In the genomic region with DNA sequence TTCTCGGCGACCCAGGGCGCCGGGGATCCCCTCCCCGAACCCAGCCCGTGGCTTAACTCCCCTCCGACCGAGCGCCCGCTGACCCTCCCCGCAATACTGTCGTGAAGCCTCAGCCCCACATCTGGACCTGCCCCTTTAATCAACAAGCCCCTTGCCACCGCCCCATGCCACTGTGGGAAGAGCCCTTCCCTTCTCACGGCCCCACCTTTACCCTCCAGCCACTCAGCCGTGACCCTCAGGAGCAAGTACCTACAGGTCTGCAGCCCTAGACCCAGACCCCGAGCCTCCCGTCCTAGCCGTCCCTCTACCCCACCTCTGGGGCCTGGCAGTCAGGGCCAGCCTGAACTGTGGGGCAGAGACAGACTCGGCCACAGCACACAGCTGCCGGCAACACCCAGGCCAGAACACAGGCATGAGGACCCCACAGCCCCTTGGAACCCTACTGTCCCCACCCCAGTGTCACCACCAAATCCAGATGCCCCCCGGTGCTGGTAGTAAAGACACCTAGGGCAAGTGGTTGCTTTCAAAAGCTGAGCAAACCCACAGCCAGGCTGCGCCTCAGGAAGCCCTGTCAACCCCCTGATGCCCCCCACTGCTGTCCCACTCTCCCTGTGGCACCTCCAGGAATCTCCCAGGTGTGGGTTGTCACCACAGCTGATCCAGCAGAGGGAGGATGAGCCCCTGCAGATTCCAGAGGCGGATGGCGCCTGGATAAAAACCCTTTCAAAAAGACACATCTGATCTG, we compare ENCODE assay signal across 8 cellular contexts. TPM values are rescaled to one million over a fixed set of nuclear protein-coding genes. Genes with fewer than 3 reads are reported as not detected.
DNase-seq lines count a peak whose midpoint lies in the region; ATAC-seq and TF ChIP-seq lines count a peak whose summit lies in the region.

No MANE protein-coding gene starts in this region.

- H3K4me2 ChIP-seq in smooth muscle cell: peak overlapping the region; percentile 91

- no peak overlapping the region for H3K27ac ChIP-seq in smooth muscle cell (ENCODE audit: low read depth)

- H3K4me1 Mint-ChIP-seq in HFFc6 (ENCODE audit: low read depth): peaks cover 25% of the 10 kb centered on the region
- H3K4me1 Mint-ChIP-seq in activated naive CD8-positive, alpha-beta T cell treated with anti-CD3 and anti-CD28 coated beads, Interleukin-2, amount 50 U/mL, for 24 hours: peaks cover 17% of the 10 kb centered on the region

- H3K4me3 Mint-ChIP-seq in HFFc6: peak overlapping the region; percentile 87
- H3K4me3 Mint-ChIP-seq in activated naive CD8-positive, alpha-beta T cell treated with anti-CD3 and anti-CD28 coated beads, Interleukin-2, amount 50 U/mL, for 24 hours: peak overlapping the region; percentile 43

- H3K79me2 ChIP-seq in smooth muscle cell (ENCODE audit: low read depth): no peaks in the 10 kb centered on the region

- H3K9me3 ChIP-seq in smooth muscle cell (replicated peaks; ENCODE audit: low read depth): no peaks in the 10 kb centered on the region

- H3K27me3 Mint-ChIP-seq in HFFc6 (ENCODE audit: insufficient read depth): peaks cover 16% of the 10 kb centered on the region
- H3K27me3 Mint-ChIP-seq in activated naive CD8-positive, alpha-beta T cell treated with anti-CD3 and anti-CD28 coated beads, Interleukin-2, amount 50 U/mL, for 24 hours: peaks cover 42% of the 10 kb centered on the region

- H3K36me3 Mint-ChIP-seq in HFFc6 (ENCODE audit: low read depth): no peaks in the 10 kb centered on the region
- H3K36me3 Mint-ChIP-seq in activated naive CD8-positive, alpha-beta T cell treated with anti-CD3 and anti-CD28 coated beads, Interleukin-2, amount 50 U/mL, for 24 hours (ENCODE audit: low read depth): no peaks in the 10 kb centered on the region

- WGBS in smooth muscle cell (ENCODE audit: low lambda C conversion rate): 32% methylated on average over 15 of the region's 24 CpGs

- no peak for TF ChIP-seq CTCF in HFFc6 (IDR thresholded peaks at IDR 0.05)
- TF ChIP-seq CTCF in smooth muscle cell (IDR thresholded peaks at IDR 0.05; ENCODE audit: borderline replicate concordance, insufficient read depth, poor library complexity, severe bottlenecking): no peak

- H3K36me3 ChIP-seq in smooth muscle cell (ENCODE audit: low read depth): no peaks in the 10 kb centered on the region

- peak overlapping the region; percentile 13 for H3K9ac ChIP-seq in smooth muscle cell (ENCODE audit: low read depth)

- DNase-seq in HFFc6 (no peak), smooth muscle cell (lab: John Stamatoyannopoulos, UW; ENCODE audit: unreplicated experiment) (no peak), dermis blood vessel endothelial cell (no peak), NCI-H2107 treated with DMSO at 0.1 percent for 48 hours (lab: John Stamatoyannopoulos, UW; ENCODE audit: unreplicated experiment) (no peak), LoVo (ENCODE audit: low spot score) (no peak)
- DNase-seq in activated naive CD8-positive, alpha-beta T cell treated with anti-CD3 and anti-CD28 coated beads, Interleukin-2, amount 50 U/mL, for 24 hours: no peak
- no peak for DNase-seq in NK-92 treated with Interleukin-12 subunit alpha and Interleukin-12 subunit beta, amount 100 ng/mL, for 24 hours (lab: John Stamatoyannopoulos, UW)

- no peak overlapping the region for H2AFZ ChIP-seq in smooth muscle cell (ENCODE audit: low read depth)

- no peaks in the 10 kb centered on the region for H3F3A ChIP-seq in smooth muscle cell (ENCODE audit: low read depth)

- peak overlapping the region; percentile 85 for H3K4me3 ChIP-seq in iPS-11a (ENCODE audit: low read depth, low read length)
- peak overlapping the region; percentile 63 for H3K4me3 ChIP-seq in smooth muscle cell

- no peaks in the 10 kb centered on the region for H3K27me3 ChIP-seq in smooth muscle cell (ENCODE audit: low read depth)

- no peaks in the 10 kb centered on the region for H3K4me1 ChIP-seq in smooth muscle cell (ENCODE audit: low read depth)

- H3K9me3 Mint-ChIP-seq in HFFc6: no peaks in the 10 kb centered on the region
- H3K9me3 Mint-ChIP-seq in activated naive CD8-positive, alpha-beta T cell treated with anti-CD3 and anti-CD28 coated beads, Interleukin-2, amount 50 U/mL, for 24 hours: no peaks in the 10 kb centered on the region

- no peak overlapping the region for H3K27ac Mint-ChIP-seq in HFFc6
- no peak overlapping the region for H3K27ac Mint-ChIP-seq in activated naive CD8-positive, alpha-beta T cell treated with anti-CD3 and anti-CD28 coated beads, Interleukin-2, amount 50 U/mL, for 24 hours

- ATAC-seq in activated naive CD8-positive, alpha-beta T cell treated with anti-CD3 and anti-CD28 coated beads, Interleukin-2, amount 50 U/mL, for 24 hours: no peak

- no peaks in the 10 kb centered on the region for H4K20me1 ChIP-seq in smooth muscle cell (ENCODE audit: low read depth)

RNA-seq across cellular contexts. Expression of a gene that starts 1.4 kb away (rescaled TPM):
- 1 to 10 TPM in 5 of 6 experiments, under 1 TPM in 1; 0.59 to 2.3 (median 1.5) TPM for total RNA-seq in HFFc6 (2021; fragmentation: NEBNext Ultra II Directional; extraction: Animal tissue kit (Norgen Biotek cat#: 25700))
- total RNA-seq in smooth muscle cell (1.8 and 3.6 TPM in 2 replicates), dermis blood vessel endothelial cell (3.9 and 4.0 TPM in 2 replicates)
- polyA plus RNA-seq in smooth muscle cell: 1.3 and 1.5 TPM in 2 replicates
